Comparison of ENCODE assay signal across 8 cellular contexts in the genomic region with DNA sequence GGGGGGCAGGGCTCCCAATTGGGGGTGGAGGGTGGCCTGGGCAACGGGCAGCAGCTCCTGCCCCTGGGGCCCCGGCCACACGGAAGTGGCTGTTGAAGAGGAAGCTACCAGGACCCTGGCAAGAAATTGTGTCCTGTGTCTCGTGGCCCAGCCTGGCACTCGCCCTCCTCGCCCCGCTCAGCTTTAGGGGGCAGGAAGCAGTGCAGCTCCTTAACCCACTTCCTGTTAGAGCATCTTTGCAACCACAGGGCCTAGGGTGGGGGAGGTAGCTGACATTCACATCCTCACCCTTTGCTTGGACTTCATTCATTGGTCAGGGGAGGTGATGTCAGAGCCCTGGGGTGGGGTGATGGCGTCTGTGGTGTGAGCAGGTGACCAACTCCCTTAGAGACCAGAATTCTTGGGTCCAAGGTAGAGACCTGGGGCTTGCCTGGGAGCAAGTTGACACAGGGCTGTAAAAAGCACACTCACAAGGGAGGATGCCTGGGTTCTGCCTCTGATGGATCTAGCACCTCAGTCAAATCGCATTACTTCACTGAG. TPM values are rescaled to one million over a fixed set of nuclear protein-coding genes. Genes with fewer than 3 reads are reported as not detected.
DNase-seq lines count a peak whose midpoint lies in the region; ATAC-seq, FAIRE-seq and TF ChIP-seq lines count a peak whose summit lies in the region.

A gene with protein sequence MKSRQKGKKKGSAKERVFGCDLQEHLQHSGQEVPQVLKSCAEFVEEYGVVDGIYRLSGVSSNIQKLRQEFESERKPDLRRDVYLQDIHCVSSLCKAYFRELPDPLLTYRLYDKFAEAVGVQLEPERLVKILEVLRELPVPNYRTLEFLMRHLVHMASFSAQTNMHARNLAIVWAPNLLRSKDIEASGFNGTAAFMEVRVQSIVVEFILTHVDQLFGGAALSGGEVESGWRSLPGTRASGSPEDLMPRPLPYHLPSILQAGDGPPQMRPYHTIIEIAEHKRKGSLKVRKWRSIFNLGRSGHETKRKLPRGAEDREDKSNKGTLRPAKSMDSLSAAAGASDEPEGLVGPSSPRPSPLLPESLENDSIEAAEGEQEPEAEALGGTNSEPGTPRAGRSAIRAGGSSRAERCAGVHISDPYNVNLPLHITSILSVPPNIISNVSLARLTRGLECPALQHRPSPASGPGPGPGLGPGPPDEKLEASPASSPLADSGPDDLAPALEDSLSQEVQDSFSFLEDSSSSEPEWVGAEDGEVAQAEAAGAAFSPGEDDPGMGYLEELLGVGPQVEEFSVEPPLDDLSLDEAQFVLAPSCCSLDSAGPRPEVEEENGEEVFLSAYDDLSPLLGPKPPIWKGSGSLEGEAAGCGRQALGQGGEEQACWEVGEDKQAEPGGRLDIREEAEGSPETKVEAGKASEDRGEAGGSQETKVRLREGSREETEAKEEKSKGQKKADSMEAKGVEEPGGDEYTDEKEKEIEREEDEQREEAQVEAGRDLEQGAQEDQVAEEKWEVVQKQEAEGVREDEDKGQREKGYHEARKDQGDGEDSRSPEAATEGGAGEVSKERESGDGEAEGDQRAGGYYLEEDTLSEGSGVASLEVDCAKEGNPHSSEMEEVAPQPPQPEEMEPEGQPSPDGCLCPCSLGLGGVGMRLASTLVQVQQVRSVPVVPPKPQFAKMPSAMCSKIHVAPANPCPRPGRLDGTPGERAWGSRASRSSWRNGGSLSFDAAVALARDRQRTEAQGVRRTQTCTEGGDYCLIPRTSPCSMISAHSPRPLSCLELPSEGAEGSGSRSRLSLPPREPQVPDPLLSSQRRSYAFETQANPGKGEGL (minus strand): TSS at position 161 of the 540 bp plus-strand sequence. CDS start 267 bp downstream, outside the sequence.

- H3K4ac ChIP-seq in trophoblast cell (ENCODE audit: low read depth, low read length), result no peak within 1 kb of the TSS

- H4K8ac ChIP-seq in trophoblast cell (ENCODE audit: low read depth, low read length), result no peak within 1 kb of the TSS

- no peak within 1 kb of the TSS for H2BK120ac ChIP-seq in trophoblast cell (ENCODE audit: insufficient read depth, low read length, poor library complexity)

- no peak within 1 kb of the TSS for H3K9ac ChIP-seq in trophoblast cell (ENCODE audit: low read length)

- FAIRE-seq in GM19239 (lab: Jason Lieb, UNC), result peak; percentile 99

- H3K36me3 ChIP-seq in trophoblast cell (ENCODE audit: control insufficient read depth in 1 of 2, insufficient read depth in 2 of 2, low read length in 2 of 2) (peaks cover 14 to 18% of the 10 kb centered on the region in 2 experiments), tibial nerve (no peaks in the 10 kb centered on the region)

- H3K27me3 ChIP-seq in trophoblast cell (ENCODE audit: insufficient read depth, low read length), result no peaks in the 10 kb centered on the region
- H3K27me3 ChIP-seq in tibial nerve, result peaks cover 0 to 5% of the 10 kb centered on the region in 2 donors

- H2BK5ac ChIP-seq in trophoblast cell (ENCODE audit: low read depth, low read length, poor library complexity), result no peak within 1 kb of the TSS

- TF ChIP-seq CTCF in activated B cell treated with CpG ODN at 0.5 μM for 24 hours (IDR thresholded peaks at IDR 0.05) (no peak), tibial nerve (IDR thresholded peaks at IDR 0.05) (no peak)

- peak within 1 kb of the TSS; percentile 95 for H3K27ac Mint-ChIP-seq in activated B cell treated with CpG ODN at 0.5 μM for 24 hours
- peak within 1 kb of the TSS; percentile 85 for H3K27ac Mint-ChIP-seq in central memory CD8-positive, alpha-beta T cell (ENCODE audit: low read depth)

- POLR2A ChIA-PET in activated B cell treated with CpG ODN at 0.5 μM for 24 hours (lab: Charles Lee), result interaction anchor here (0.5 to 9.8 kb wide), 27 partner anchors 10 to 680 kb away, joined by 3 to 285 read pairs (median 6); a partner anchor contains a TSS

- no peak within 1 kb of the TSS for H4K91ac ChIP-seq in trophoblast cell (ENCODE audit: low read depth, low read length)

- H3K4me2 ChIP-seq in trophoblast cell (ENCODE audit: low read length), result no peak within 1 kb of the TSS

- H3K18ac ChIP-seq in trophoblast cell (ENCODE audit: low read length), result no peak within 1 kb of the TSS

- peaks cover 11 to 21% of the 10 kb centered on the region in 2 experiments for H3K4me1 ChIP-seq in trophoblast cell (ENCODE audit: control insufficient read depth in 1 of 2, insufficient read depth in 2 of 2, low read length in 2 of 2)
- peaks cover 0 to 4% (median 0%) of the 10 kb centered on the region in 4 donors for H3K4me1 ChIP-seq in tibial nerve

- H3K4me3 Mint-ChIP-seq in activated B cell treated with CpG ODN at 0.5 μM for 24 hours, result peak within 1 kb of the TSS; percentile 96
- peak within 1 kb of the TSS; percentile 94 for H3K4me3 Mint-ChIP-seq in central memory CD8-positive, alpha-beta T cell

- TF ChIP-seq POLR2A in tibial nerve (IDR thresholded peaks at IDR 0.05), result peak in 1 of 2 donors; percentile 32

- DNase-seq in GM19239 (ENCODE audit: insufficient read length, low spot score) (peak; percentile 94), activated B cell treated with CpG ODN at 0.5 μM for 24 hours (peak; percentile 62), trophoblast cell (no peak), tibial nerve (ENCODE audit: low spot score in 2 of 2) (peak; percentile 16 to 26), SK-N-DZ (ENCODE audit: low spot score) (no peak), cerebellar cortex (ENCODE audit: low spot score) (no peak)
- DNase-seq in central memory CD8-positive, alpha-beta T cell (ENCODE audit: low spot score in 2 of 2), result peak; percentile 56 to 77

- H2AFZ ChIP-seq in trophoblast cell (ENCODE audit: insufficient read depth, low read length, poor library complexity), result no peak within 1 kb of the TSS

- H3K9me3 Mint-ChIP-seq in activated B cell treated with CpG ODN at 0.5 μM for 24 hours, result no peaks in the 10 kb centered on the region
- no peaks in the 10 kb centered on the region for H3K9me3 Mint-ChIP-seq in central memory CD8-positive, alpha-beta T cell

- H3K4me3 ChIP-seq in trophoblast cell (ENCODE audit: low read depth, low read length), result no peak within 1 kb of the TSS
- peak within 1 kb of the TSS; percentile 2 to 63 (median 35) for H3K4me3 ChIP-seq in tibial nerve

- H3K4me1 Mint-ChIP-seq in activated B cell treated with CpG ODN at 0.5 μM for 24 hours, result peaks cover 57% of the 10 kb centered on the region
- H3K4me1 Mint-ChIP-seq in central memory CD8-positive, alpha-beta T cell, result peaks cover 64% of the 10 kb centered on the region

- H2AK5ac ChIP-seq in trophoblast cell (ENCODE audit: low read length), result peak within 1 kb of the TSS; percentile 28

- no peaks in the 10 kb centered on the region for H3K79me2 ChIP-seq in trophoblast cell (ENCODE audit: control insufficient read depth, insufficient read depth, low read length, poor library complexity)

- H3K79me1 ChIP-seq in trophoblast cell (ENCODE audit: low read length), result peaks cover 11% of the 10 kb centered on the region

- CTCF ChIA-PET in activated B cell treated with CpG ODN at 0.5 μM for 24 hours (lab: Charles Lee), result interaction anchor here (1.0 to 6.2 kb wide), 10 partner anchors 23 to 96 kb away, joined by 3 to 95 read pairs (median 6); a partner anchor contains a TSS

- no peak within 1 kb of the TSS for H3K23ac ChIP-seq in trophoblast cell (ENCODE audit: low read length)

- ATAC-seq in HG03354 (IDR thresholded peaks at IDR 0.05; ENCODE audit: poor library complexity, severe bottlenecking, unreplicated experiment) (peak; percentile 88), activated B cell treated with CpG ODN at 0.5 μM for 24 hours (ENCODE audit: low read depth) (peak; percentile 80)
- peak; percentile 88 for ATAC-seq in central memory CD8-positive, alpha-beta T cell (replicated peaks; ENCODE audit: extremely low read depth, poor library complexity, severe bottlenecking)

- intact Hi-C loops in activated B cell treated with CpG ODN at 0.5 μM for 24 hours (cut with micrococcal nuclease), result loop anchor here (1.0 to 5.0 kb wide), 8 partner anchors 28 to 298 kb away; a partner anchor contains a TSS

- H3K36me3 Mint-ChIP-seq in activated B cell treated with CpG ODN at 0.5 μM for 24 hours (ENCODE audit: low read depth), result peaks cover 36% of the 10 kb centered on the region
- H3K36me3 Mint-ChIP-seq in central memory CD8-positive, alpha-beta T cell (ENCODE audit: insufficient read depth), result peaks cover 35% of the 10 kb centered on the region

- no peaks in the 10 kb centered on the region for H3K27me3 Mint-ChIP-seq in activated B cell treated with CpG ODN at 0.5 μM for 24 hours
- H3K27me3 Mint-ChIP-seq in central memory CD8-positive, alpha-beta T cell, result no peaks in the 10 kb centered on the region

- H3K9me3 ChIP-seq in trophoblast cell (ENCODE audit: insufficient read depth, low read depth, low read length) (no peaks in the 10 kb centered on the region), tibial nerve (no peaks in the 10 kb centered on the region)

- no peak within 1 kb of the TSS for H4K12ac ChIP-seq in trophoblast cell (ENCODE audit: low read depth, low read length)

- peak in 1 of 2 donors; percentile 38 for TF ChIP-seq EP300 in tibial nerve (IDR thresholded peaks at IDR 0.05)

- no peak within 1 kb of the TSS for H3K14ac ChIP-seq in trophoblast cell (ENCODE audit: low read length)

- no peak within 1 kb of the TSS for H3K27ac ChIP-seq in trophoblast cell (ENCODE audit: low read depth, low read length)
- H3K27ac ChIP-seq in tibial nerve, result peak within 1 kb of the TSS in 2 of 4 donors; percentile 16 to 89

- H2BK12ac ChIP-seq in trophoblast cell (ENCODE audit: low read length), result no peak within 1 kb of the TSS

- no CpG with 5 or more reads among the region's 9 CpGs for WGBS in trophoblast cell (ENCODE audit: extremely low coverage, insufficient coverage, insufficient read length)
- WGBS in tibial nerve, 2 donors, result 67 to 74% methylated on average over 9 of the region's 9 CpGs

RNA-seq across cellular contexts. Expression of the gene that starts here (rescaled TPM):
- total RNA-seq in activated B cell treated with CpG ODN at 0.5 μM for 24 hours (154 and 158 TPM in 2 replicates), tibial nerve (10 to 100 TPM in 2 of 4 donors, 1 to 10 TPM in 2; 6.1 to 14.1 (median 10.2) TPM)
- 0.82 and 0.97 TPM in 2 replicates for polyA plus RNA-seq in trophoblast cell (2013)
- 0.09 TPM in 1 of 2 replicates, not detected in the other for polyA plus RNA-seq in SK-N-DZ (2014; cell fraction: cytosol; rRNA removed)
- polyA plus RNA-seq in SK-N-DZ (2014; cell fraction: nucleus; rRNA removed), result not detected in 2 replicates

Comparison
In these comparisons a context has a peak if more than half of its experiments do, and no peak if none do; other contexts are left out.
1. RNA of the gene that starts here (total RNA-seq): 154 to 158 TPM in activated B cell treated with CpG ODN at 0.5 μM for 24 hours; 6.1 to 14.1 TPM in tibial nerve; every median in the first group is over 10 times any median in the second.
2. DNase-seq: peak in GM19239 (single experiment), activated B cell treated with CpG ODN at 0.5 μM for 24 hours (single experiment), central memory CD8-positive, alpha-beta T cell (2 of 2) and tibial nerve (2 of 2); none in trophoblast cell (0 of 2), SK-N-DZ (single experiment) and cerebellar cortex (single experiment).
3. Peak in every context shown above with its lines, with median percentiles within 50 percentile points of each other: ATAC-seq.